In genomic region chr7:22252886-22253536, GRCh38 we compare ENCODE assay signal across 23 cellular contexts.
"Had no signal": no experiment of that assay in that cellular context is flagged by ENCODE, and none has a peak within 500 bp of the region (broad histone marks: within the 10 kb centered on the region; RNA-seq: fewer than 3 reads in every experiment).

No MANE protein-coding gene starts in this region.

- H3K9me3 ChIP-seq: ascending aorta, breast epithelium, suprapubic skin had no signal

- H3K27ac Mint-ChIP-seq: activated naive CD4-positive, alpha-beta T cell treated with anti-CD3 and anti-CD28 coated beads, Interleukin-2, amount 10 ng/mL, durations not matched to agents 7 days and 5 days; activated naive CD8-positive, alpha-beta T cell treated with anti-CD3 and anti-CD28 coated beads, Interleukin-2, amount 50 U/mL, for 24 hours; dendritic cell treated with granulocyte-macrophage colony-stimulating factor and Interleukin-4, amounts not matched to agents 40 ng/mL and 50 ng/mL, for 4 days; mesothelial cell of epicardium had no signal

- H3K4me3 ChIP-seq: ascending aorta, breast epithelium, lung, suprapubic skin had no signal

- H3K9me3 Mint-ChIP-seq: activated naive CD4-positive, alpha-beta T cell treated with anti-CD3 and anti-CD28 coated beads, Interleukin-2, amount 10 ng/mL, durations not matched to agents 7 days and 5 days; activated naive CD8-positive, alpha-beta T cell treated with anti-CD3 and anti-CD28 coated beads, Interleukin-2, amount 50 U/mL, for 24 hours; dendritic cell treated with granulocyte-macrophage colony-stimulating factor and Interleukin-4, amounts not matched to agents 40 ng/mL and 50 ng/mL, for 4 days; mesothelial cell of epicardium; nephron progenitor cell had no signal

- H3K36me3 Mint-ChIP-seq: activated naive CD4-positive, alpha-beta T cell treated with anti-CD3 and anti-CD28 coated beads, Interleukin-2, amount 10 ng/mL, durations not matched to agents 7 days and 5 days; mesothelial cell of epicardium had no signal

- ATAC-seq: activated naive CD8-positive, alpha-beta T cell treated with anti-CD3 and anti-CD28 coated beads, Interleukin-2, amount 50 U/mL, for 24 hours; stimulated activated naive CD8-positive, alpha-beta T cell treated with anti-CD3 and anti-CD28 coated beads, Interleukin-15, Interleukin-2, amounts not matched to agents 100 U/mL and 50 U/mL, for 24 hours had no signal

- H3K36me3 ChIP-seq: ascending aorta, breast epithelium, suprapubic skin had no signal

- H3K27me3 Mint-ChIP-seq: dendritic cell treated with granulocyte-macrophage colony-stimulating factor and Interleukin-4, amounts not matched to agents 40 ng/mL and 50 ng/mL, for 4 days had no signal

- H3K27ac ChIP-seq: ascending aorta, breast epithelium, epithelial cell of prostate, suprapubic skin, VCaP had no signal

- H3K4me1 ChIP-seq: ascending aorta, breast epithelium, suprapubic skin had no signal

- H3K27me3 ChIP-seq: ascending aorta, breast epithelium, suprapubic skin had no signal

- DNase-seq: activated CD4-positive, alpha-beta T cell treated with anti-CD3 and anti-CD28 coated beads, Interleukin-2, amount 50 U/mL, for 1 hour; activated CD4-positive, CD25-positive, alpha-beta regulatory T cell treated with anti-CD3 and anti-CD28 coated beads, Interleukin-2, amount 50 U/mL, for 72 hours; activated CD8-positive, alpha-beta memory T cell treated with anti-CD3 and anti-CD28 coated beads, Interleukin-2, amount 50 U/mL, for 4 hours; activated effector memory CD4-positive, alpha-beta T cell treated with Interleukin-2 at 50 U/mL for 16 hours; activated naive CD4-positive, alpha-beta T cell treated with anti-CD3 and anti-CD28 coated beads, Interleukin-2, amount 10 ng/mL, durations not matched to agents 7 days and 5 days; activated naive CD8-positive, alpha-beta T cell treated with anti-CD3 and anti-CD28 coated beads, Interleukin-2, amount 50 U/mL, for 24 hours; activated T-cell treated with anti-CD3 and anti-CD28 coated beads, Interleukin-2, amount 50 U/mL, for 48 hours; effector memory CD4-positive, alpha-beta T cell; foreskin fibroblast; islet precursor cell; nephron progenitor cell; stimulated activated naive CD8-positive, alpha-beta T cell treated with anti-CD3 and anti-CD28 coated beads, Interleukin-15, Interleukin-2, amounts not matched to agents 100 U/mL and 50 U/mL, for 24 hours; SW 1271; T-helper 2 cell; trophoblast cell had no signal

- H3K4me3 Mint-ChIP-seq: activated naive CD4-positive, alpha-beta T cell treated with anti-CD3 and anti-CD28 coated beads, Interleukin-2, amount 10 ng/mL, durations not matched to agents 7 days and 5 days; activated naive CD8-positive, alpha-beta T cell treated with anti-CD3 and anti-CD28 coated beads, Interleukin-2, amount 50 U/mL, for 24 hours; dendritic cell treated with granulocyte-macrophage colony-stimulating factor and Interleukin-4, amounts not matched to agents 40 ng/mL and 50 ng/mL, for 4 days; mesothelial cell of epicardium; nephron progenitor cell had no signal
